Comparison of ENCODE assay signal across 12 cellular contexts in genomic region chr10:121138112-121138860, GRCh38.
"Had no signal": no experiment of that assay in that cellular context is flagged by ENCODE, and none has a peak within 500 bp of the region (broad histone marks: within the 10 kb centered on the region; RNA-seq: fewer than 3 reads in every experiment).

No MANE protein-coding gene starts in this region.

- ATAC-seq: pancreas had no signal

- H3K36me3 ChIP-seq: lower lobe of right lung, pancreas, vagina had no signal

- H3K27me3 ChIP-seq: pancreas, vagina had no signal

- H3K4me1 ChIP-seq: lower lobe of right lung, pancreas had no signal

- DNase-seq: activated CD4-positive, alpha-beta T cell treated with anti-CD3 and anti-CD28 coated beads for 4 hours; activated CD8-positive, alpha-beta memory T cell treated with anti-CD3 and anti-CD28 coated beads for 24 hours; activated naive CD4-positive, alpha-beta T cell treated with anti-CD3 and anti-CD28 coated beads, Interleukin-2, amount 10 ng/mL, durations not matched to agents 7 days and 5 days; hypothalamus; kidney glomerular epithelial cell; lower lobe of right lung; pancreas; retina; T1000 had no signal

- H3K9me3 ChIP-seq: lower lobe of right lung, pancreas, vagina had no signal

- H3K27ac ChIP-seq: lower lobe of right lung, pancreas, vagina, VCaP had no signal

- H3K4me3 ChIP-seq: lower lobe of right lung, pancreas, smooth muscle cell, vagina had no signal
